In the genomic region with DNA sequence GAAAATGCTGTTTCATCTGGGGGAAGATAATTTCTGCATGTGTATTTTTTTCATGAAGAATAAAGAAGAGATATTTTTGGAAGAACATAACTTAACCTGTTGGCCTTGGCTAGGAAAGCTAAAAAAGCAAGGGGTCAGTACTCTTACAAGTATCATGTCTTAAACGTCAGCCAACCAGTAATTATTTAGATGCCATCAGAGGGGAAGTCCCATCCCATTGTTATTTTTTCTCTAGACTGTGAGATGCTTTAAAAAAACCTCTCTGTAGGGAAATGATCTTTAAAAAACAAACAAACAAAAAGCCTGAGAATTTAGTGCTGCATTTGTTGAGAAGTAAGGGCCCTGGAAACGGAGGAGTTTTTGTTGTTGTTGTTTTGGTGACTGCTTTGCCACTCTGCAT, we compare ENCODE assay signal across 29 cellular contexts.
DNase-seq lines count a peak whose midpoint lies in the region; ATAC-seq, FAIRE-seq and TF ChIP-seq lines count a peak whose summit lies in the region.
"Had no signal": no experiment of that assay in that cellular context is flagged by ENCODE, and none has a peak within 500 bp of the region (broad histone marks: within the 10 kb centered on the region; RNA-seq: fewer than 3 reads in every experiment).

No MANE protein-coding gene starts in this region.

- no peaks in the 10 kb centered on the region for H3K36me3 ChIP-seq in H1 (ENCODE audit: control insufficient read depth in 2 of 4, insufficient read depth in 4 of 4, low read length in 3 of 4)
- H3K36me3 ChIP-seq: BLaER1, heart left ventricle, upper lobe of left lung had no signal

- no peak overlapping the region for H2BK5ac ChIP-seq in H1 (ENCODE audit: low read depth, low read length)

- no peak overlapping the region for H4K91ac ChIP-seq in H1 (replicated peaks; ENCODE audit: insufficient read length, low read length)

- H3K23ac ChIP-seq in H1 (ENCODE audit: insufficient read length): no peak overlapping the region

- no peak overlapping the region for H3K27ac ChIP-seq in H1 (ENCODE audit: low read depth, low read length)
- H3K27ac ChIP-seq: BLaER1, body of pancreas, foreskin keratinocyte, upper lobe of left lung had no signal

- TF ChIP-seq POLR2A in H1 (IDR thresholded peaks at IDR 0.05; ENCODE audit: control extremely low read depth in 1 of 2, low read depth in 2 of 2, low read length in 2 of 2): no peak

- H3K56ac ChIP-seq in H1 (replicated peaks; ENCODE audit: insufficient read length, low read depth, low read length): no peak overlapping the region

- no peak overlapping the region for H2BK15ac ChIP-seq in H1 (ENCODE audit: low read length)

- H2AFZ ChIP-seq in H1 (ENCODE audit: low read length): no peak overlapping the region

- no peak overlapping the region for H3K14ac ChIP-seq in H1 (ENCODE audit: insufficient read length)

- no peak overlapping the region for H3K4ac ChIP-seq in H1 (replicated peaks; ENCODE audit: insufficient read length, low read depth, low read length)

- no peak for TF ChIP-seq RAD21 in H1 (IDR thresholded peaks at IDR 0.05 in 1 of 2, conservative IDR thresholded peaks at IDR 0.05 in 1 of 2; ENCODE audit: low read depth in 2 of 2, low read length in 2 of 2)

- no peaks in the 10 kb centered on the region for H3K9me3 Mint-ChIP-seq in neural crest cell

- no peaks in the 10 kb centered on the region for H3K27me3 Mint-ChIP-seq in neural crest cell (ENCODE audit: low read depth)
- H3K27me3 Mint-ChIP-seq: activated CD8-positive, alpha-beta memory T cell treated with anti-CD3 and anti-CD28 coated beads, Interleukin-2, amount 10 ng/mL, durations not matched to agents 7 days and 5 days; naive B cell had no signal

- H3K4me3 ChIP-seq in H1 (ENCODE audit: extremely low read depth in 1 of 4, insufficient read depth in 2 of 4, low read depth in 3 of 4, low read length in 4 of 4): no peak overlapping the region
- H3K4me3 ChIP-seq: BLaER1, body of pancreas, heart left ventricle, upper lobe of left lung had no signal

- H3K79me2 ChIP-seq in H1 (ENCODE audit: control insufficient read depth in 1 of 2, insufficient read depth in 2 of 2, low read length in 2 of 2): no peaks in the 10 kb centered on the region

- no peak overlapping the region for H4K8ac ChIP-seq in H1 (ENCODE audit: extremely low read depth, insufficient read depth, low read length)

- no peak overlapping the region for H2BK12ac ChIP-seq in H1 (ENCODE audit: low read depth, low read length)

- H3K36me3 Mint-ChIP-seq in neural crest cell (ENCODE audit: low read depth): no peaks in the 10 kb centered on the region

- CTCF ChIA-PET in H1 (lab: Charles Lee; ENCODE audit: partially characterized antibody): interaction anchor here (0.7 to 1.4 kb wide), 2 partner anchors 10 to 33 kb away, joined by 3 to 4 read pairs; no protein-coding TSS in a partner anchor

- TF ChIP-seq EP300 in H1 (IDR thresholded peaks at IDR 0.05; ENCODE audit: borderline replicate concordance in 1 of 2, low read depth in 2 of 2, low read length in 2 of 2): no peak

- H3K4me1 Mint-ChIP-seq in neural crest cell: peaks cover 76% of the 10 kb centered on the region

- peak overlapping the region; percentile 60 for H3K4me3 Mint-ChIP-seq in neural crest cell
- H3K4me3 Mint-ChIP-seq: activated CD8-positive, alpha-beta memory T cell treated with anti-CD3 and anti-CD28 coated beads, Interleukin-2, amount 10 ng/mL, durations not matched to agents 7 days and 5 days had no signal

- no peak overlapping the region for H2BK20ac ChIP-seq in H1 (ENCODE audit: low read length)

- H2BK120ac ChIP-seq in H1 (replicated peaks; ENCODE audit: low read depth, low read length): no peak overlapping the region

- POLR2A ChIA-PET in H1 (lab: Charles Lee; ENCODE audit: partially characterized antibody): no interaction called here

- H3K4me2 ChIP-seq in H1 (ENCODE audit: insufficient read depth in 1 of 2, low read depth in 2 of 2, low read length in 2 of 2): no peak overlapping the region
- H3K4me2 ChIP-seq: BLaER1 had no signal

- FAIRE-seq in H1 (lab: Jason Lieb, UNC): peak; percentile 42
- FAIRE-seq: HepG2 had no signal

- ATAC-seq in SK-N-SH treated with all-trans-retinoic acid at 6 μM for 48 hours: no peak
- no peak for ATAC-seq in GM21529 (IDR thresholded peaks at IDR 0.05; ENCODE audit: unreplicated experiment)
- ATAC-seq: activated CD8-positive, alpha-beta memory T cell treated with anti-CD3 and anti-CD28 coated beads, Interleukin-2, amount 10 ng/mL, durations not matched to agents 7 days and 5 days; body of pancreas; foreskin keratinocyte; HepG2; left colon had no signal

- H3K4me1 ChIP-seq in H1 (replicated peaks in 1 of 4; ENCODE audit: control insufficient read depth in 3 of 4, insufficient read depth in 4 of 4, low read length in 3 of 4): peaks cover 0 to 2% (median 0%) of the 10 kb centered on the region in 4 experiments; a peak in 1 of 7 replicates
- H3K4me1 ChIP-seq: foreskin keratinocyte had no signal

- H2AK5ac ChIP-seq in H1 (ENCODE audit: low read depth, low read length): no peak overlapping the region

- no peak overlapping the region for H3K27ac Mint-ChIP-seq in neural crest cell (ENCODE audit: unreplicated experiment)
- H3K27ac Mint-ChIP-seq: activated CD8-positive, alpha-beta memory T cell treated with anti-CD3 and anti-CD28 coated beads, Interleukin-2, amount 10 ng/mL, durations not matched to agents 7 days and 5 days had no signal

- no peaks in the 10 kb centered on the region for H4K20me1 ChIP-seq in H1 (replicated peaks in 1 of 2; ENCODE audit: control insufficient read depth in 1 of 2, insufficient read depth in 2 of 2, low read length in 2 of 2)
- H4K20me1 ChIP-seq: BLaER1 had no signal

- DNase-seq in Caki2 (ENCODE audit: low read depth): peak; percentile 13
- DNase-seq in OCI-M1 (lab: John Stamatoyannopoulos, UW): peak; percentile 4
- DNase-seq in H1 (ENCODE audit: low read depth in 1 of 2, low spot score in 2 of 2): no peak
- no peak for DNase-seq in neural crest cell (ENCODE audit: low read depth, low spot score)
- DNase-seq in C1 segment of cervical spinal cord (lab: John Stamatoyannopoulos, UW): no peak
- DNase-seq in pons (ENCODE audit: low spot score): no peak
- DNase-seq: activated CD4-positive, alpha-beta T cell treated with anti-CD3 and anti-CD28 coated beads, Interleukin-2, amount 50 U/mL, for 1 hour; activated CD8-positive, alpha-beta memory T cell treated with anti-CD3 and anti-CD28 coated beads, Interleukin-2, amount 10 ng/mL, durations not matched to agents 7 days and 5 days; activated T-cell treated with anti-CD3 and anti-CD28 coated beads, Interleukin-2, amount 50 U/mL, for 48 hours; body of pancreas; COR-L47; foreskin keratinocyte; GDM1; heart left ventricle; Karpas-422; left colon; naive B cell; NCI-H510A treated with DMSO at 0.1 percent for 48 hours; retina; SHP77 treated with DMSO at 0.1 percent for 48 hours; stimulated activated CD4-positive, alpha-beta T cell treated with anti-CD3 and anti-CD28 coated beads, Interleukin-2, amount 100 ng/mL, for 48 hours; substantia nigra; SW 1271; T-helper 9 cell; upper lobe of left lung had no signal

- in situ Hi-C loops in Caki2 (cut with HindIII; ENCODE audit: low pct_unique_long_range_greater_than_20kb, low sequenced_read_pairs): no loop called here

- no peak overlapping the region for H3K9ac ChIP-seq in H1 (replicated peaks in 1 of 4; ENCODE audit: extremely low read depth in 1 of 4, low read depth in 3 of 4, low read length in 3 of 4)
- H3K9ac ChIP-seq: BLaER1 had no signal

- no peaks in the 10 kb centered on the region for H3K79me1 ChIP-seq in H1 (ENCODE audit: low read depth, low read length)

- no peak overlapping the region for H4K5ac ChIP-seq in H1 (ENCODE audit: insufficient read length, low read depth, low read length)

- no peaks in the 10 kb centered on the region for H3K27me3 ChIP-seq in H1 (replicated peaks in 1 of 4; ENCODE audit: control insufficient read depth in 3 of 4, extremely low read depth in 1 of 4, insufficient read depth in 3 of 4, low read length in 3 of 4)
- H3K27me3 ChIP-seq: BLaER1, body of pancreas, foreskin keratinocyte, heart left ventricle, upper lobe of left lung had no signal

- no peak overlapping the region for H3K18ac ChIP-seq in H1 (ENCODE audit: extremely low read depth, low read length)

- no peaks in the 10 kb centered on the region for H3K23me2 ChIP-seq in H1 (ENCODE audit: low read depth, low read length)

- H3K9me3 ChIP-seq in H1 (ENCODE audit: insufficient read depth in 2 of 2, low read depth in 1 of 2, low read length in 1 of 2): no peaks in the 10 kb centered on the region
- H3K9me3 ChIP-seq: body of pancreas, heart left ventricle, upper lobe of left lung had no signal

- TF ChIP-seq CTCF in H1 (IDR thresholded peaks at IDR 0.05; ENCODE audit: control extremely low read depth in 1 of 3, insufficient read depth in 1 of 3, low read depth in 1 of 3, low read length in 3 of 3) (no peak), neural crest cell (conservative IDR thresholded peaks at IDR 0.05) (no peak)

- 63% methylated on average over 2 of the region's 2 CpGs; no CpG with 5 or more reads in 1 of the 2 experiments for WGBS in H1 (ENCODE audit: extremely low coverage in 1 of 2, insufficient coverage in 1 of 2, insufficient read length in 1 of 2, insufficient replicate concordance in 2 of 2, low coverage in 1 of 2, low lambda C conversion rate in 2 of 2, missing lambda C conversion rate in 1 of 2), 2 experiments

TF ChIP-seq in H1, 55 proteins besides CTCF, POLR2A, EP300 and RAD21 (continues in another document):
- no peak for TF ChIP-seq CBX8 (IDR thresholded peaks at IDR 0.05; ENCODE audit: borderline replicate concordance, low read depth, low read length)
- no peak for TF ChIP-seq KDM4A (IDR thresholded peaks at IDR 0.05; ENCODE audit: low read depth, low read length, severe bottlenecking)
- TF ChIP-seq GTF2F1 (IDR thresholded peaks at IDR 0.05; ENCODE audit: borderline replicate concordance, low read depth, low read length): no peak
- no peak for TF ChIP-seq FOSL1 (IDR thresholded peaks at IDR 0.05; ENCODE audit: insufficient read depth, low read depth, low read length)

TF ChIP-seq in SK-N-SH treated with all-trans-retinoic acid at 6 μM for 48 hours, 23 proteins besides CTCF, POLR2A, EP300 and RAD21:
- no peak for TF ChIP-seq ZNF565 (CRISPR knock-in tag; conservative IDR thresholded peaks at IDR 0.05; ENCODE audit: low read depth)
- TF ChIP-seq ZNF70 (CRISPR knock-in tag; IDR thresholded peaks at IDR 0.05): no peak
- no peak for TF ChIP-seq TCF4 (CRISPR knock-in tag; IDR thresholded peaks at IDR 0.05; ENCODE audit: borderline replicate concordance)
- no peak for TF ChIP-seq ARNTL (CRISPR knock-in tag; IDR thresholded peaks at IDR 0.05; ENCODE audit: borderline replicate concordance, low read depth)

Comparison
In these comparisons a context has a peak if more than half of its experiments do, and no peak if none do; other contexts are left out.
1. DNase-seq: peak in Caki2 (single experiment) and OCI-M1 (single experiment); none in H1 (0 of 2), neural crest cell (single experiment), C1 segment of cervical spinal cord (0 of 14) and pons (single experiment).